ENCODE assay signal across 25 cellular contexts in the genomic region with DNA sequence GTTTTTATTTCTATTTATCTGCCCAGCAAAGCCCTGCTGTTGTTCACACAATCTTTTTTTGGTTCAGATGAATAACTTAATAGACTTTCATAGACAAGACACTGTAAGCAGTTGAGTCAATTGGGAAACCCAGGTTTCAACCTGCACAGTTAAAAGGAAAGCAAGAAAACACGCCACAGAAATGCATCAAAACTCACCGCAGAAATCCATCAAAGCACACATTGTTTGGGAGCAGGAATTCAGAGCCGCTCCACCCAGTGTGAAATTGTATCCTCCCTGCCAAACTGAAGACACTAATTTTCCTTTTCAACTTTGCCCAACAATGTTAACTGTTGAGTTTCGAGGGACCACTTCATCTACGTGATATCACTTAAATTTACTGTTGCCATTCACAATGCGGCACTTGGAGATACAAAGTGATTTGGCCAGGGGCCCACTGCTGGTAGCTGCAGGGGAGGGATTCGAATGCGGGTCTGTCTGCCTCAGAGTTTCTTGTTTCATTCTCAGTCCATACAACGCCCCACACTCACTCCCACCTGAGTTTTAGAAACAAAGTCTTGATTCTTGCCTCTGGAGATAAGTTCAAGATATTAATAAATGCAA.
DNase-seq lines count a peak whose midpoint lies in the region; ATAC-seq, FAIRE-seq and TF ChIP-seq lines count a peak whose summit lies in the region.
"Had no signal": no experiment of that assay in that cellular context is flagged by ENCODE, and none has a peak within 500 bp of the region (broad histone marks: within the 10 kb centered on the region; RNA-seq: fewer than 3 reads in every experiment).

No MANE protein-coding gene starts in this region.

- no peak for ATAC-seq in stimulated activated naive B cell treated with anti-CD40 and anti-IgM and Interleukin-4, amounts not matched to agents 10 μg/mL and 1 μg/mL and 100 μg/mL, for 72 hours (replicated peaks)
- no peak for ATAC-seq in body of pancreas
- ATAC-seq: SK-N-SH treated with all-trans-retinoic acid at 6 μM for 48 hours had no signal

- H4K8ac ChIP-seq in H1 (ENCODE audit: extremely low read depth, insufficient read depth, low read length), result no peak overlapping the region

- CTCF ChIA-PET in H1 (lab: Charles Lee; ENCODE audit: partially characterized antibody), result interaction anchor here (0.9 kb wide), 1 partner anchor 408 kb away, joined by 3 read pairs; no protein-coding TSS in a partner anchor
- CTCF ChIA-PET in activated CD4-positive, alpha-beta memory T cell treated with anti-CD3 and anti-CD28 coated beads, Interleukin-2, amount 10 ng/mL, durations not matched to agents 7 days and 5 days (lab: Charles Lee), result no interaction called here

- POLR2A ChIA-PET in H1 (lab: Charles Lee; ENCODE audit: partially characterized antibody), result interaction anchor here (1.3 kb wide), 1 partner anchor 17 kb away, joined by 3 read pairs; no protein-coding TSS in a partner anchor
- POLR2A ChIA-PET in activated CD4-positive, alpha-beta memory T cell treated with anti-CD3 and anti-CD28 coated beads, Interleukin-2, amount 10 ng/mL, durations not matched to agents 7 days and 5 days (lab: Charles Lee), result no interaction called here

- H3K23ac ChIP-seq in H1 (ENCODE audit: insufficient read length), result no peak overlapping the region

- 73% methylated on average over 9 of the region's 9 CpGs; no CpG with 5 or more reads in 1 of the 2 experiments for WGBS in H1 (ENCODE audit: extremely low coverage in 1 of 2, insufficient coverage in 1 of 2, insufficient read length in 1 of 2, insufficient replicate concordance in 2 of 2, low coverage in 1 of 2, low lambda C conversion rate in 2 of 2, missing lambda C conversion rate in 1 of 2), 2 experiments
- WGBS in body of pancreas, 2 donors, result 71 to 79% methylated on average over 9 of the region's 9 CpGs

- H2BK5ac ChIP-seq in H1 (ENCODE audit: low read depth, low read length), result no peak overlapping the region

- H3K4me1 ChIP-seq in H1 (replicated peaks in 1 of 4; ENCODE audit: control insufficient read depth in 3 of 4, insufficient read depth in 4 of 4, low read length in 3 of 4) (peaks cover 5 to 21% (median 9%) of the 10 kb centered on the region in 4 experiments), body of pancreas (no peaks in the 10 kb centered on the region)
- H3K4me1 ChIP-seq: left lung had no signal

- H2BK20ac ChIP-seq in H1 (ENCODE audit: low read length), result no peak overlapping the region

- H3K9ac ChIP-seq in H1 (replicated peaks in 1 of 4; ENCODE audit: extremely low read depth in 1 of 4, low read depth in 3 of 4, low read length in 3 of 4), result no peak overlapping the region
- H3K9ac ChIP-seq: KMS-11 had no signal

- H3K18ac ChIP-seq in H1 (ENCODE audit: extremely low read depth, low read length), result no peak overlapping the region

- no peak overlapping the region for H2BK12ac ChIP-seq in H1 (ENCODE audit: low read depth, low read length)

- H3K4ac ChIP-seq in H1 (replicated peaks; ENCODE audit: insufficient read length, low read depth, low read length), result no peak overlapping the region

- H3K27me3 ChIP-seq in H1 (replicated peaks in 1 of 4; ENCODE audit: control insufficient read depth in 3 of 4, extremely low read depth in 1 of 4, insufficient read depth in 3 of 4, low read length in 3 of 4) (no peaks in the 10 kb centered on the region; a peak in 1 of 7 replicates), body of pancreas (no peaks in the 10 kb centered on the region)
- H3K27me3 ChIP-seq: left lung had no signal

- no peak overlapping the region for H4K91ac ChIP-seq in H1 (replicated peaks; ENCODE audit: insufficient read length, low read length)

- H3K4me1 Mint-ChIP-seq in mesothelial cell of epicardium, result peaks cover 40% of the 10 kb centered on the region
- H3K4me1 Mint-ChIP-seq in activated CD4-positive, alpha-beta memory T cell treated with anti-CD3 and anti-CD28 coated beads, Interleukin-2, amount 10 ng/mL, durations not matched to agents 7 days and 5 days, result peaks cover 4% of the 10 kb centered on the region
- H3K4me1 Mint-ChIP-seq in stimulated activated naive B cell treated with anti-CD40 and anti-IgM and Interleukin-4, amounts not matched to agents 10 μg/mL and 1 μg/mL and 100 μg/mL, for 72 hours, result no peaks in the 10 kb centered on the region
- H3K4me1 Mint-ChIP-seq: activated naive CD4-positive, alpha-beta T cell treated with anti-CD3 and anti-CD28 coated beads, Interleukin-2, amount 50 U/mL, for 24 hours had no signal

- no peak overlapping the region for H3K56ac ChIP-seq in H1 (replicated peaks; ENCODE audit: insufficient read length, low read depth, low read length)

- no peak overlapping the region for H2BK15ac ChIP-seq in H1 (ENCODE audit: low read length)

- H2AFZ ChIP-seq in H1 (ENCODE audit: low read length), result no peak overlapping the region

- no peaks in the 10 kb centered on the region for H3K79me1 ChIP-seq in H1 (ENCODE audit: low read depth, low read length)

- H2BK120ac ChIP-seq in H1 (replicated peaks; ENCODE audit: low read depth, low read length), result no peak overlapping the region

- H4K5ac ChIP-seq in H1 (ENCODE audit: insufficient read length, low read depth, low read length), result no peak overlapping the region

- peak; percentile 36 for DNase-seq in NCI-H2107 treated with DMSO at 0.1 percent for 48 hours (lab: John Stamatoyannopoulos, UW; ENCODE audit: unreplicated experiment)
- no peak for DNase-seq in NCI-H2107 (lab: John Stamatoyannopoulos, UW)
- DNase-seq in H1 (ENCODE audit: low read depth in 1 of 2, low spot score in 2 of 2), result no peak
- no peak for DNase-seq in mesothelial cell of epicardium (ENCODE audit: low spot score in 2 of 2, unreplicated experiment in 2 of 2)
- DNase-seq in urothelium cell line (ENCODE audit: low spot score), result peak; percentile 58
- no peak for DNase-seq in activated CD4-positive, alpha-beta memory T cell treated with anti-CD3 and anti-CD28 coated beads, Interleukin-2, amount 10 ng/mL, durations not matched to agents 7 days and 5 days
- no peak for DNase-seq in stimulated activated naive B cell treated with anti-CD40 and anti-IgM and Interleukin-4, amounts not matched to agents 10 μg/mL and 1 μg/mL and 100 μg/mL, for 72 hours
- DNase-seq in body of pancreas, result no peak
- DNase-seq: activated CD4-positive, CD25-positive, alpha-beta regulatory T cell; activated T-cell treated with anti-CD3 and anti-CD28 coated beads, Interleukin-2, amount 50 U/mL, for 48 hours; aorta; COR-L47; effector memory CD4-positive, alpha-beta T cell; left lung; MV-4-11; NCI-H187; NCI-H446 treated with DMSO at 0.1 percent for 48 hours; NK-92 treated with Interleukin-12 subunit alpha and Interleukin-12 subunit beta, amount 100 ng/mL, for 24 hours; T-helper 9 cell had no signal

- H3K36me3 ChIP-seq in H1 (ENCODE audit: control insufficient read depth in 2 of 4, insufficient read depth in 4 of 4, low read length in 3 of 4), result no peaks in the 10 kb centered on the region
- no peaks in the 10 kb centered on the region for H3K36me3 ChIP-seq in body of pancreas (replicated peaks in 1 of 2; ENCODE audit: insufficient read depth in 1 of 2, low read depth in 2 of 2)
- H3K36me3 ChIP-seq: left lung had no signal

- H3K9me3 Mint-ChIP-seq in mesothelial cell of epicardium, result no peaks in the 10 kb centered on the region
- H3K9me3 Mint-ChIP-seq in activated CD4-positive, alpha-beta memory T cell treated with anti-CD3 and anti-CD28 coated beads, Interleukin-2, amount 10 ng/mL, durations not matched to agents 7 days and 5 days, result no peaks in the 10 kb centered on the region
- H3K9me3 Mint-ChIP-seq in stimulated activated naive B cell treated with anti-CD40 and anti-IgM and Interleukin-4, amounts not matched to agents 10 μg/mL and 1 μg/mL and 100 μg/mL, for 72 hours, result no peaks in the 10 kb centered on the region
- H3K9me3 Mint-ChIP-seq: activated naive CD4-positive, alpha-beta T cell treated with anti-CD3 and anti-CD28 coated beads, Interleukin-2, amount 50 U/mL, for 24 hours had no signal

- no peak overlapping the region for H2AK5ac ChIP-seq in H1 (ENCODE audit: low read depth, low read length)

- no peak for TF ChIP-seq EP300 in H1 (IDR thresholded peaks at IDR 0.05; ENCODE audit: borderline replicate concordance in 1 of 2, low read depth in 2 of 2, low read length in 2 of 2)

- H3K4me3 ChIP-seq in H1 (ENCODE audit: extremely low read depth in 1 of 4, insufficient read depth in 2 of 4, low read depth in 3 of 4, low read length in 4 of 4) (no peak overlapping the region), body of pancreas (no peak overlapping the region)
- H3K4me3 ChIP-seq: left lung had no signal

- no peak overlapping the region for H3K14ac ChIP-seq in H1 (ENCODE audit: insufficient read length)

- H3K36me3 Mint-ChIP-seq in mesothelial cell of epicardium, result no peaks in the 10 kb centered on the region
- H3K36me3 Mint-ChIP-seq in activated CD4-positive, alpha-beta memory T cell treated with anti-CD3 and anti-CD28 coated beads, Interleukin-2, amount 10 ng/mL, durations not matched to agents 7 days and 5 days (ENCODE audit: low read depth), result no peaks in the 10 kb centered on the region
- no peaks in the 10 kb centered on the region for H3K36me3 Mint-ChIP-seq in stimulated activated naive B cell treated with anti-CD40 and anti-IgM and Interleukin-4, amounts not matched to agents 10 μg/mL and 1 μg/mL and 100 μg/mL, for 72 hours
- H3K36me3 Mint-ChIP-seq: activated naive CD4-positive, alpha-beta T cell treated with anti-CD3 and anti-CD28 coated beads, Interleukin-2, amount 50 U/mL, for 24 hours had no signal

- H3K4me3 Mint-ChIP-seq in mesothelial cell of epicardium, result no peak overlapping the region
- H3K4me3 Mint-ChIP-seq in activated CD4-positive, alpha-beta memory T cell treated with anti-CD3 and anti-CD28 coated beads, Interleukin-2, amount 10 ng/mL, durations not matched to agents 7 days and 5 days, result no peak overlapping the region
- no peak overlapping the region for H3K4me3 Mint-ChIP-seq in stimulated activated naive B cell treated with anti-CD40 and anti-IgM and Interleukin-4, amounts not matched to agents 10 μg/mL and 1 μg/mL and 100 μg/mL, for 72 hours
- H3K4me3 Mint-ChIP-seq: activated naive CD4-positive, alpha-beta T cell treated with anti-CD3 and anti-CD28 coated beads, Interleukin-2, amount 50 U/mL, for 24 hours had no signal

- TF ChIP-seq POLR2A in H1 (IDR thresholded peaks at IDR 0.05; ENCODE audit: control extremely low read depth in 1 of 2, low read depth in 2 of 2, low read length in 2 of 2) (no peak), body of pancreas (IDR thresholded peaks at IDR 0.05) (no peak)

- H3K9me3 ChIP-seq in H1 (ENCODE audit: insufficient read depth in 2 of 2, low read depth in 1 of 2, low read length in 1 of 2), result no peaks in the 10 kb centered on the region
- no peaks in the 10 kb centered on the region for H3K9me3 ChIP-seq in body of pancreas
- H3K9me3 ChIP-seq: left lung had no signal

- no peaks in the 10 kb centered on the region for H3K23me2 ChIP-seq in H1 (ENCODE audit: low read depth, low read length)

- no peaks in the 10 kb centered on the region for H3K79me2 ChIP-seq in H1 (ENCODE audit: control insufficient read depth in 1 of 2, insufficient read depth in 2 of 2, low read length in 2 of 2)

- H4K20me1 ChIP-seq in H1 (replicated peaks in 1 of 2; ENCODE audit: control insufficient read depth in 1 of 2, insufficient read depth in 2 of 2, low read length in 2 of 2), result no peaks in the 10 kb centered on the region

- intact Hi-C loops in body of pancreas (cut with DNase I), result no loop called here

- H3K27me3 Mint-ChIP-seq in mesothelial cell of epicardium (ENCODE audit: low read depth), result peaks cover 1% of the 10 kb centered on the region
- peaks cover 23% of the 10 kb centered on the region for H3K27me3 Mint-ChIP-seq in activated CD4-positive, alpha-beta memory T cell treated with anti-CD3 and anti-CD28 coated beads, Interleukin-2, amount 10 ng/mL, durations not matched to agents 7 days and 5 days
- peaks cover 0 to 5% of the 10 kb centered on the region in 2 donors for H3K27me3 Mint-ChIP-seq in stimulated activated naive B cell treated with anti-CD40 and anti-IgM and Interleukin-4, amounts not matched to agents 10 μg/mL and 1 μg/mL and 100 μg/mL, for 72 hours

- H3K27ac ChIP-seq in H1 (ENCODE audit: low read depth, low read length), result no peak overlapping the region
- no peak overlapping the region for H3K27ac ChIP-seq in body of pancreas
- H3K27ac ChIP-seq: 22Rv1, KMS-11, left lung had no signal

- TF ChIP-seq CTCF in H1 (IDR thresholded peaks at IDR 0.05; ENCODE audit: control extremely low read depth in 1 of 3, insufficient read depth in 1 of 3, low read depth in 1 of 3, low read length in 3 of 3), result no peak
- TF ChIP-seq CTCF in mesothelial cell of epicardium (IDR thresholded peaks at IDR 0.05; ENCODE audit: unreplicated experiment), result no peak
- TF ChIP-seq CTCF in body of pancreas (IDR thresholded peaks at IDR 0.05), result no peak

- H3K4me2 ChIP-seq in H1 (ENCODE audit: insufficient read depth in 1 of 2, low read depth in 2 of 2, low read length in 2 of 2), result no peak overlapping the region
- H3K4me2 ChIP-seq: KMS-11 had no signal

- FAIRE-seq in H1 (lab: Jason Lieb, UNC) (peak; percentile 36), urothelium cell line (lab: Jason Lieb, UNC) (no peak)
- FAIRE-seq: H54, RCC 7860 had no signal

- peak overlapping the region; percentile 59 for H3K27ac Mint-ChIP-seq in mesothelial cell of epicardium
- H3K27ac Mint-ChIP-seq in activated CD4-positive, alpha-beta memory T cell treated with anti-CD3 and anti-CD28 coated beads, Interleukin-2, amount 10 ng/mL, durations not matched to agents 7 days and 5 days, result no peak overlapping the region
- no peak overlapping the region for H3K27ac Mint-ChIP-seq in stimulated activated naive B cell treated with anti-CD40 and anti-IgM and Interleukin-4, amounts not matched to agents 10 μg/mL and 1 μg/mL and 100 μg/mL, for 72 hours
- H3K27ac Mint-ChIP-seq: activated naive CD4-positive, alpha-beta T cell treated with anti-CD3 and anti-CD28 coated beads, Interleukin-2, amount 50 U/mL, for 24 hours had no signal

- TF ChIP-seq RAD21 in H1 (IDR thresholded peaks at IDR 0.05 in 1 of 2, conservative IDR thresholded peaks at IDR 0.05 in 1 of 2; ENCODE audit: low read depth in 2 of 2, low read length in 2 of 2), result no peak

Comparison
In these comparisons a context has a peak if more than half of its experiments do, and no peak if none do; other contexts are left out.
1. DNase-seq: peak in NCI-H2107 treated with DMSO at 0.1 percent for 48 hours (single experiment) and urothelium cell line (single experiment); none in NCI-H2107 (single experiment), H1 (0 of 2), mesothelial cell of epicardium (0 of 2), activated CD4-positive, alpha-beta memory T cell treated with anti-CD3 and anti-CD28 coated beads, Interleukin-2, amount 10 ng/mL, durations not matched to agents 7 days and 5 days (single experiment), stimulated activated naive B cell treated with anti-CD40 and anti-IgM and Interleukin-4, amounts not matched to agents 10 μg/mL and 1 μg/mL and 100 μg/mL, for 72 hours (single experiment) and body of pancreas (0 of 4).